ENCODE assay signal across 22 cellular contexts in genomic region chr14:46417066-46417465, GRCh38.
"Had no signal": no experiment of that assay in that cellular context is flagged by ENCODE, and none has a peak within 500 bp of the region (broad histone marks: within the 10 kb centered on the region; RNA-seq: fewer than 3 reads in every experiment).

No MANE protein-coding gene starts in this region.

- H3K4me3 Mint-ChIP-seq: dendritic cell treated with granulocyte-macrophage colony-stimulating factor and Interleukin-4, amounts not matched to agents 40 ng/mL and 50 ng/mL, for 4 days; effector memory CD8-positive, alpha-beta T cell; endodermal cell had no signal

- DNase-seq: colonic mucosa; cortex of kidney; dermis blood vessel endothelial cell; dorsolateral prefrontal cortex; effector CD4-positive, alpha-beta T cell; effector CD8-positive, alpha-beta T cell; effector memory CD4-positive, alpha-beta T cell; effector memory CD8-positive, alpha-beta T cell; endodermal cell; erythroblast; esophagus squamous epithelium; foreskin fibroblast; foreskin keratinocyte; foreskin melanocyte; gastrocnemius medialis; glutamatergic neuron; head of caudate nucleus; heart left ventricle; heart right ventricle had no signal

- H3K27me3 Mint-ChIP-seq: dendritic cell treated with granulocyte-macrophage colony-stimulating factor and Interleukin-4, amounts not matched to agents 40 ng/mL and 50 ng/mL, for 4 days; effector memory CD8-positive, alpha-beta T cell had no signal

- ATAC-seq: effector memory CD8-positive, alpha-beta T cell; esophagus mucosa; foreskin keratinocyte; gastrocnemius medialis; gastroesophageal sphincter; heart left ventricle; heart right ventricle had no signal

- H3K27ac Mint-ChIP-seq: dendritic cell treated with granulocyte-macrophage colony-stimulating factor and Interleukin-4, amounts not matched to agents 40 ng/mL and 50 ng/mL, for 4 days; effector memory CD8-positive, alpha-beta T cell; endodermal cell had no signal

- H3K4me1 Mint-ChIP-seq: endodermal cell had no signal
